ENCODE assay signal across 22 cellular contexts in genomic region chr6:132526461-132526860, GRCh38. TPM values are rescaled to one million over a fixed set of nuclear protein-coding genes. Genes with fewer than 3 reads are reported as not detected.
DNase-seq lines count a peak whose midpoint lies in the region; ATAC-seq, FAIRE-seq and TF ChIP-seq lines count a peak whose summit lies in the region.
"Had no signal": no experiment of that assay in that cellular context is flagged by ENCODE, and none has a peak within 500 bp of the region (broad histone marks: within the 10 kb centered on the region; RNA-seq: fewer than 3 reads in every experiment).

No MANE protein-coding gene starts in this region.

- no peak overlapping the region for H3K27ac ChIP-seq in mammary epithelial cell (ENCODE audit: insufficient read depth, low read depth, low read length)
- H3K27ac ChIP-seq in H1 (ENCODE audit: low read depth, low read length): no peak overlapping the region
- H3K27ac ChIP-seq: 22Rv1, KMS-11 had no signal

- H3K4ac ChIP-seq in H1 (replicated peaks; ENCODE audit: insufficient read length, low read depth, low read length): no peak overlapping the region

- TF ChIP-seq POLR2A in H1 (IDR thresholded peaks at IDR 0.05; ENCODE audit: control extremely low read depth in 1 of 2, low read depth in 2 of 2, low read length in 2 of 2): no peak

- CTCF ChIA-PET in MCF 10A (lab: Yijun Ruan, JAX): interaction anchor here (0.7 to 1.9 kb wide), 7 partner anchors 9 to 1447 kb away, joined by 3 to 9 read pairs (median 4); no protein-coding TSS in a partner anchor
- CTCF ChIA-PET in mammary epithelial cell (lab: Charles Lee; ENCODE audit: low non-redundant PET): no interaction called here
- CTCF ChIA-PET in H1 (lab: Charles Lee; ENCODE audit: partially characterized antibody): interaction anchor here (0.8 to 2.3 kb wide), 10 partner anchors 9 to 249 kb away, joined by 3 to 10 read pairs (median 4); partner anchors contain the start of gene STX7

- POLR2A ChIA-PET in MCF 10A (lab: Yijun Ruan, JAX): interaction anchor here (1.2 kb wide), 1 partner anchor 288 kb away, joined by 5 read pairs; the partner anchor contains the start of gene RPS12
- POLR2A ChIA-PET in H1 (lab: Charles Lee; ENCODE audit: partially characterized antibody): no interaction called here

- no peaks in the 10 kb centered on the region for H3K23me2 ChIP-seq in H1 (ENCODE audit: low read depth, low read length)

- H4K8ac ChIP-seq in H1 (ENCODE audit: extremely low read depth, insufficient read depth, low read length): no peak overlapping the region

- H3K9me3 ChIP-seq in mammary epithelial cell (replicated peaks; ENCODE audit: insufficient read depth, low read length) (no peaks in the 10 kb centered on the region), H1 (ENCODE audit: insufficient read depth in 2 of 2, low read depth in 1 of 2, low read length in 1 of 2) (no peaks in the 10 kb centered on the region)
- H3K9me3 ChIP-seq: Caco-2 had no signal

- TF ChIP-seq CTCF in MCF 10A (IDR thresholded peaks at IDR 0.05; ENCODE audit: unreplicated experiment): no peak
- TF ChIP-seq CTCF in mammary epithelial cell (conservative IDR thresholded peaks at IDR 0.05 in 1 of 2, IDR thresholded peaks at IDR 0.05 in 1 of 2; ENCODE audit: extremely low read depth in 1 of 2, insufficient read depth in 1 of 2, low read depth in 1 of 2, low read length in 2 of 2): no peak
- TF ChIP-seq CTCF in H1 (IDR thresholded peaks at IDR 0.05; ENCODE audit: control extremely low read depth in 1 of 3, insufficient read depth in 1 of 3, low read depth in 1 of 3, low read length in 3 of 3): no peak
- no peak for TF ChIP-seq CTCF in glutamatergic neuron (IDR thresholded peaks at IDR 0.05; ENCODE audit: partially characterized antibody, unreplicated experiment)

- H3K4me3 Mint-ChIP-seq in MCF 10A (ENCODE audit: unreplicated experiment): no peak overlapping the region
- no peak overlapping the region for H3K4me3 Mint-ChIP-seq in glutamatergic neuron (ENCODE audit: unreplicated experiment)
- H3K4me3 Mint-ChIP-seq: CD14-positive monocyte, H9, HFFc6 had no signal

- no TSS peak for BruUV-seq in MCF 10A (replicated peaks; lab: Mats Ljungman, UMichigan)
- no TSS peak for BruUV-seq in mammary epithelial cell (replicated peaks; lab: Mats Ljungman, UMichigan)

- dilution Hi-C loops in mammary epithelial cell (cut with HindIII; ENCODE audit: low sequenced_read_pairs): no loop called here

- no peak overlapping the region for H2BK20ac ChIP-seq in H1 (ENCODE audit: low read length)

- H3K9me3 Mint-ChIP-seq in MCF 10A (ENCODE audit: unreplicated experiment) (no peaks in the 10 kb centered on the region), glutamatergic neuron (ENCODE audit: unreplicated experiment) (no peaks in the 10 kb centered on the region)
- H3K9me3 Mint-ChIP-seq: CD14-positive monocyte; CD8-positive, alpha-beta memory T cell; H9; HFFc6 had no signal

- no peak for TF ChIP-seq RAD21 in H1 (IDR thresholded peaks at IDR 0.05 in 1 of 2, conservative IDR thresholded peaks at IDR 0.05 in 1 of 2; ENCODE audit: low read depth in 2 of 2, low read length in 2 of 2)

- DNase-seq in MCF 10A (ENCODE audit: unreplicated experiment) (peak; percentile 9), mammary epithelial cell (no peak), M059J (ENCODE audit: low read depth) (peak; percentile 75), H1 (ENCODE audit: low read depth in 1 of 2, low spot score in 2 of 2) (no peak), activated gamma-delta T cell treated with Interleukin-2 at 50 U/mL for 16 hours (no peak), NCI-H2171 (lab: John Stamatoyannopoulos, UW) (no peak), glutamatergic neuron (no peak), left cardiac atrium (no peak)
- DNase-seq: Caco-2; CD8-positive, alpha-beta memory T cell; H9; HFFc6 had no signal

- H3K56ac ChIP-seq in H1 (replicated peaks; ENCODE audit: insufficient read length, low read depth, low read length): no peak overlapping the region

- no peak overlapping the region for H2BK12ac ChIP-seq in H1 (ENCODE audit: low read depth, low read length)

- H3K36me3 Mint-ChIP-seq in MCF 10A (ENCODE audit: insufficient read depth, unreplicated experiment) (no peaks in the 10 kb centered on the region), glutamatergic neuron (ENCODE audit: unreplicated experiment) (no peaks in the 10 kb centered on the region)
- H3K36me3 Mint-ChIP-seq: CD14-positive monocyte; CD8-positive, alpha-beta memory T cell had no signal

- H3K36me3 ChIP-seq in mammary epithelial cell (ENCODE audit: insufficient read depth, low read length) (no peaks in the 10 kb centered on the region), H1 (ENCODE audit: control insufficient read depth in 2 of 4, insufficient read depth in 4 of 4, low read length in 3 of 4) (no peaks in the 10 kb centered on the region)

- intact Hi-C loops in MCF 10A (cut with micrococcal nuclease) (loop anchor here (5.0 kb wide), 1 partner anchor 286 kb away; the partner anchor contains the start of gene RPS12), mammary epithelial cell (cut with micrococcal nuclease) (no loop called here), left cardiac atrium (cut with DNase I) (loop anchor here in 1 of 2 donors (10.0 kb wide), 1 partner anchor 248 kb away; no protein-coding TSS in a partner anchor)

- H3K4me3 ChIP-seq in mammary epithelial cell (replicated peaks in 1 of 3; ENCODE audit: insufficient read depth in 1 of 3, low read depth in 2 of 3, low read length in 3 of 3) (no peak overlapping the region), H1 (ENCODE audit: extremely low read depth in 1 of 4, insufficient read depth in 2 of 4, low read depth in 3 of 4, low read length in 4 of 4) (no peak overlapping the region)

- H2AK5ac ChIP-seq in H1 (ENCODE audit: low read depth, low read length): no peak overlapping the region

- H2AFZ ChIP-seq in mammary epithelial cell (ENCODE audit: low read depth, low read length): no peak overlapping the region
- H2AFZ ChIP-seq in H1 (ENCODE audit: low read length): peak overlapping the region; percentile 63

- H3K27ac Mint-ChIP-seq in MCF 10A (ENCODE audit: low read depth, unreplicated experiment): no peak overlapping the region
- no peak overlapping the region for H3K27ac Mint-ChIP-seq in glutamatergic neuron (ENCODE audit: unreplicated experiment)
- H3K27ac Mint-ChIP-seq: CD14-positive monocyte; CD8-positive, alpha-beta memory T cell; HFFc6 had no signal

- WGBS in mammary epithelial cell (ENCODE audit: low coverage, missing lambda C conversion rate): 60% methylated on average over 2 of the region's 2 CpGs
- 80% methylated on average over 2 of the region's 2 CpGs; no CpG with 5 or more reads in 1 of the 2 experiments for WGBS in H1 (ENCODE audit: extremely low coverage in 1 of 2, insufficient coverage in 1 of 2, insufficient read length in 1 of 2, insufficient replicate concordance in 2 of 2, low coverage in 1 of 2, low lambda C conversion rate in 2 of 2, missing lambda C conversion rate in 1 of 2), 2 experiments

- no peak overlapping the region for H3K23ac ChIP-seq in H1 (ENCODE audit: insufficient read length)

- in situ Hi-C loops in mammary epithelial cell (cut with MboI; ENCODE audit: low sequenced_read_pairs in 2 of 2): loop anchor here (25.0 kb wide), 3 partner anchors 186 to 1011 kb away; partner anchors contain the start of genes SLC18B1 (in 1 of the 2) and VNN1 (in 1 of the 2)

- no peak for TF ChIP-seq EP300 in H1 (IDR thresholded peaks at IDR 0.05; ENCODE audit: borderline replicate concordance in 1 of 2, low read depth in 2 of 2, low read length in 2 of 2)

- H3K9ac ChIP-seq in mammary epithelial cell (ENCODE audit: insufficient read depth, low read length) (no peak overlapping the region), H1 (replicated peaks in 1 of 4; ENCODE audit: extremely low read depth in 1 of 4, low read depth in 3 of 4, low read length in 3 of 4) (no peak overlapping the region)
- H3K9ac ChIP-seq: KMS-11 had no signal

- FAIRE-seq in H1 (lab: Jason Lieb, UNC): no peak
- FAIRE-seq: G401.6, GM12891, GM19239, HepG2 had no signal

- no peak for ATAC-seq in left cardiac atrium
- ATAC-seq: HepG2 had no signal

- no peak overlapping the region for H4K5ac ChIP-seq in H1 (ENCODE audit: insufficient read length, low read depth, low read length)

- no peaks in the 10 kb centered on the region for H3K27me3 ChIP-seq in mammary epithelial cell (ENCODE audit: insufficient read depth, low read length)
- no peaks in the 10 kb centered on the region for H3K27me3 ChIP-seq in H1 (replicated peaks in 1 of 4; ENCODE audit: control insufficient read depth in 3 of 4, extremely low read depth in 1 of 4, insufficient read depth in 3 of 4, low read length in 3 of 4)

- no peaks in the 10 kb centered on the region for H3K4me1 ChIP-seq in mammary epithelial cell (ENCODE audit: insufficient read depth, low read length)
- H3K4me1 ChIP-seq in H1 (replicated peaks in 1 of 4; ENCODE audit: control insufficient read depth in 3 of 4, insufficient read depth in 4 of 4, low read length in 3 of 4): peaks cover 0 to 2% (median 0%) of the 10 kb centered on the region in 4 experiments; a peak in 2 of 7 replicates
- H3K4me1 ChIP-seq: Caco-2 had no signal

- H3K18ac ChIP-seq in H1 (ENCODE audit: extremely low read depth, low read length): no peak overlapping the region

- no peak overlapping the region for H2BK15ac ChIP-seq in H1 (ENCODE audit: low read length)

- H3K4me2 ChIP-seq in mammary epithelial cell (ENCODE audit: insufficient read depth, low read depth, low read length): no peak overlapping the region
- H3K4me2 ChIP-seq in H1 (ENCODE audit: insufficient read depth in 1 of 2, low read depth in 2 of 2, low read length in 2 of 2): no peak overlapping the region
- H3K4me2 ChIP-seq: KMS-11 had no signal

- H3K79me2 ChIP-seq in mammary epithelial cell (ENCODE audit: insufficient read depth, low read length): no peaks in the 10 kb centered on the region
- no peaks in the 10 kb centered on the region for H3K79me2 ChIP-seq in H1 (ENCODE audit: control insufficient read depth in 1 of 2, insufficient read depth in 2 of 2, low read length in 2 of 2)

- no peak overlapping the region for H4K91ac ChIP-seq in H1 (replicated peaks; ENCODE audit: insufficient read length, low read length)

- H4K20me1 ChIP-seq in mammary epithelial cell (ENCODE audit: insufficient read depth, low read length): no peaks in the 10 kb centered on the region
- H4K20me1 ChIP-seq in H1 (replicated peaks in 1 of 2; ENCODE audit: control insufficient read depth in 1 of 2, insufficient read depth in 2 of 2, low read length in 2 of 2): no peaks in the 10 kb centered on the region

- H2BK5ac ChIP-seq in H1 (ENCODE audit: low read depth, low read length): no peak overlapping the region

- H3K4me1 Mint-ChIP-seq in MCF 10A (ENCODE audit: insufficient read depth, unreplicated experiment) (no peaks in the 10 kb centered on the region), glutamatergic neuron (ENCODE audit: low read depth, unreplicated experiment) (no peaks in the 10 kb centered on the region)

- H3K27me3 Mint-ChIP-seq in MCF 10A (ENCODE audit: insufficient read depth, unreplicated experiment) (peaks cover 31% of the 10 kb centered on the region), glutamatergic neuron (ENCODE audit: unreplicated experiment) (peaks cover 3% of the 10 kb centered on the region)

- no peak overlapping the region for H3K14ac ChIP-seq in H1 (ENCODE audit: insufficient read length)

- H2BK120ac ChIP-seq in H1 (replicated peaks; ENCODE audit: low read depth, low read length): no peak overlapping the region

- no peaks in the 10 kb centered on the region for H3K79me1 ChIP-seq in H1 (ENCODE audit: low read depth, low read length)

RNA-seq across cellular contexts. Expression of gene TAAR9, which starts 11.6 kb away (rescaled TPM):
- total RNA-seq in MCF 10A (2022): not detected in 2 replicates
- not detected for total RNA-seq in mammary epithelial cell
- not detected for polyA plus RNA-seq in mammary epithelial cell
- not detected for polyA minus RNA-seq in mammary epithelial cell
- not detected in 2 replicates for total RNA-seq in M059J (2014; rRNA removed; shearing (Covaris generic))
- total RNA-seq in H1 (2021; fragmentation: NEBNext Ultra II Directional; extraction: Animal tissue kit (Norgen Biotek cat#: 25700)): not detected in 2 replicates
- polyA plus RNA-seq in H1 (2011; rRNA removed): not detected in 2 replicates
- polyA plus RNA-seq in H1 (2011; cell fraction: cytosol; rRNA removed): not detected
- not detected for polyA plus RNA-seq in H1 (2011; cell fraction: nucleus; rRNA removed)
- not detected in 4 replicates for polyA plus RNA-seq in H1 (2012, experiment 1 of 2)
- polyA plus RNA-seq in H1 (2012, experiment 2 of 2): not detected
- not detected for polyA plus RNA-seq in H1 (2013, experiment 1 of 2)
- not detected for polyA plus RNA-seq in H1 (2013, experiment 2 of 2)
- not detected in 2 replicates for polyA minus RNA-seq in H1 (2011; rRNA and poly(A)+ RNA removed)
- not detected for polyA minus RNA-seq in H1 (2011; cell fraction: cytosol; rRNA and poly(A)+ RNA removed)
- polyA minus RNA-seq in H1 (2011; cell fraction: nucleus; rRNA and poly(A)+ RNA removed): 0.60 TPM
- total RNA-seq in glutamatergic neuron (ENCODE audit: unreplicated experiment): not detected
- total RNA-seq in left cardiac atrium: not detected
- total RNA-seq: A673; Caco-2; CD8-positive, alpha-beta memory T cell; H9; HepG2; HFFc6; HT1080 had no signal
- polyA plus RNA-seq: BJ; CD14-positive monocyte; CD8-positive, alpha-beta memory T cell had no signal

RNA-seq across cellular contexts. Expression of gene STX7, which starts 13.5 kb away (rescaled TPM):
- total RNA-seq in MCF 10A (2022) (31.3 and 33.0 TPM in 2 replicates), mammary epithelial cell (10 to 100 TPM; 36.3 to 44.3 TPM), glutamatergic neuron (ENCODE audit: unreplicated experiment) (62.7 TPM), left cardiac atrium (10 to 100 TPM; 46.4 to 53.0 TPM)
- polyA plus RNA-seq in mammary epithelial cell (21.2 TPM), H1 (2011; rRNA removed) (4.3 and 5.7 TPM in 2 replicates)
- 42.3 TPM for polyA minus RNA-seq in mammary epithelial cell
- total RNA-seq in M059J (2014; rRNA removed; shearing (Covaris generic)): 30.5 and 45.7 TPM in 2 replicates
- 27.9 and 32.6 TPM in 2 replicates for total RNA-seq in H1 (2021; fragmentation: NEBNext Ultra II Directional; extraction: Animal tissue kit (Norgen Biotek cat#: 25700))
- 12.6 TPM for polyA plus RNA-seq in H1 (2011; cell fraction: cytosol; rRNA removed)
- 7.7 TPM for polyA plus RNA-seq in H1 (2011; cell fraction: nucleus; rRNA removed)
- polyA plus RNA-seq in H1 (2012, experiment 1 of 2): 16.8 to 22.8 TPM (median 18.4 TPM) in 4 replicates
- polyA plus RNA-seq in H1 (2012, experiment 2 of 2): 1.9 TPM
- 11.6 TPM for polyA plus RNA-seq in H1 (2013, experiment 1 of 2)
- polyA plus RNA-seq in H1 (2013, experiment 2 of 2): 12.0 TPM
- 19.1 and 24.1 TPM in 2 replicates for polyA minus RNA-seq in H1 (2011; rRNA and poly(A)+ RNA removed)
- 13.0 TPM for polyA minus RNA-seq in H1 (2011; cell fraction: cytosol; rRNA and poly(A)+ RNA removed)
- polyA minus RNA-seq in H1 (2011; cell fraction: nucleus; rRNA and poly(A)+ RNA removed): 26.9 TPM

RNA-seq across cellular contexts. Expression of gene TAAR8, which starts 26.0 kb away (rescaled TPM):
- total RNA-seq in MCF 10A (2022) (not detected in 2 replicates), mammary epithelial cell (not detected), glutamatergic neuron (ENCODE audit: unreplicated experiment) (not detected), left cardiac atrium (not detected)
- polyA plus RNA-seq in mammary epithelial cell (not detected), H1 (2011; rRNA removed) (not detected in 2 replicates)
- polyA minus RNA-seq in mammary epithelial cell: not detected
- not detected in 2 replicates for total RNA-seq in M059J (2014; rRNA removed; shearing (Covaris generic))
- total RNA-seq in H1 (2021; fragmentation: NEBNext Ultra II Directional; extraction: Animal tissue kit (Norgen Biotek cat#: 25700)): not detected in 2 replicates
- polyA plus RNA-seq in H1 (2011; cell fraction: cytosol; rRNA removed): not detected
- not detected for polyA plus RNA-seq in H1 (2011; cell fraction: nucleus; rRNA removed)
- polyA plus RNA-seq in H1 (2012, experiment 1 of 2): not detected in 4 replicates
- not detected for polyA plus RNA-seq in H1 (2012, experiment 2 of 2)
- polyA plus RNA-seq in H1 (2013, experiment 1 of 2): not detected
- not detected for polyA plus RNA-seq in H1 (2013, experiment 2 of 2)
- polyA minus RNA-seq in H1 (2011; rRNA and poly(A)+ RNA removed): not detected in 2 replicates
- not detected for polyA minus RNA-seq in H1 (2011; cell fraction: cytosol; rRNA and poly(A)+ RNA removed)
- not detected for polyA minus RNA-seq in H1 (2011; cell fraction: nucleus; rRNA and poly(A)+ RNA removed)
- total RNA-seq: A673; Caco-2; CD8-positive, alpha-beta memory T cell; H9; HepG2; HFFc6; HT1080 had no signal
- polyA plus RNA-seq: BJ; CD14-positive monocyte; CD8-positive, alpha-beta memory T cell had no signal

RNA-seq across cellular contexts. Expression of gene TAAR6, which starts 43.7 kb away (rescaled TPM):
- total RNA-seq in MCF 10A (2022): not detected in 2 replicates
- not detected for total RNA-seq in mammary epithelial cell
- polyA plus RNA-seq in mammary epithelial cell: not detected
- not detected for polyA minus RNA-seq in mammary epithelial cell
- not detected in 2 replicates for total RNA-seq in M059J (2014; rRNA removed; shearing (Covaris generic))
- not detected in 2 replicates for total RNA-seq in H1 (2021; fragmentation: NEBNext Ultra II Directional; extraction: Animal tissue kit (Norgen Biotek cat#: 25700))
- polyA plus RNA-seq in H1 (2011; rRNA removed): 0.06 TPM in 2 replicates
- not detected for polyA plus RNA-seq in H1 (2011; cell fraction: cytosol; rRNA removed)
- polyA plus RNA-seq in H1 (2011; cell fraction: nucleus; rRNA removed): not detected
- not detected in 4 replicates for polyA plus RNA-seq in H1 (2012, experiment 1 of 2)
- not detected for polyA plus RNA-seq in H1 (2012, experiment 2 of 2)
- not detected for polyA plus RNA-seq in H1 (2013, experiment 1 of 2)
- not detected for polyA plus RNA-seq in H1 (2013, experiment 2 of 2)
- not detected in 2 replicates for polyA minus RNA-seq in H1 (2011; rRNA and poly(A)+ RNA removed)
- polyA minus RNA-seq in H1 (2011; cell fraction: cytosol; rRNA and poly(A)+ RNA removed): not detected
- polyA minus RNA-seq in H1 (2011; cell fraction: nucleus; rRNA and poly(A)+ RNA removed): not detected
- not detected for total RNA-seq in glutamatergic neuron (ENCODE audit: unreplicated experiment)
- total RNA-seq in left cardiac atrium: not detected
- total RNA-seq: A673; Caco-2; CD8-positive, alpha-beta memory T cell; H9; HepG2; HFFc6; HT1080 had no signal
- polyA plus RNA-seq: BJ; CD14-positive monocyte; CD8-positive, alpha-beta memory T cell; HepG2 had no signal

Comparison
In these comparisons a context has a peak if more than half of its experiments do, and no peak if none do; other contexts are left out.
1. DNase-seq: peak in MCF 10A (single experiment) and M059J (single experiment); none in mammary epithelial cell (single experiment), H1 (0 of 2), activated gamma-delta T cell treated with Interleukin-2 at 50 U/mL for 16 hours (single experiment), NCI-H2171 (single experiment), glutamatergic neuron (single experiment) and left cardiac atrium (single experiment).